ENCODE assay signal across 26 cellular contexts in genomic region chr13:35343417-35343816, GRCh38.
"Had no signal": no experiment of that assay in that cellular context is flagged by ENCODE, and none has a peak within 500 bp of the region (broad histone marks: within the 10 kb centered on the region; RNA-seq: fewer than 3 reads in every experiment).

No MANE protein-coding gene starts in this region.

- H3K36me3 Mint-ChIP-seq: activated naive CD4-positive, alpha-beta T cell treated with anti-CD3 and anti-CD28 coated beads, Interleukin-2, amount 50 U/mL, for 72 hours; natural killer cell treated with Interleukin-12 subunit alpha and Interleukin-12 subunit beta and Interleukin-15 and Interleukin-18, amount 100 ng/mL, for 72 hours; stimulated activated memory B cell treated with anti-CD40 and anti-IgM and Interleukin-4, amounts not matched to agents 10 μg/mL and 1 μg/mL and 100 μg/mL, for 72 hours had no signal

- H3K4me3 Mint-ChIP-seq: activated B cell treated with CpG ODN at 0.5 μM for 24 hours; activated CD4-positive, alpha-beta T cell treated with anti-CD3 and anti-CD28 coated beads for 36 hours; activated T-cell treated with anti-CD3 and anti-CD28 coated beads, Interleukin-2, amount 50 U/mL, for 72 hours; central memory CD8-positive, alpha-beta T cell; natural killer cell treated with Interleukin-12 subunit alpha and Interleukin-12 subunit beta and Interleukin-15 and Interleukin-18, amount 100 ng/mL, for 72 hours; stimulated activated memory B cell treated with anti-CD40 and anti-IgM and Interleukin-4, amounts not matched to agents 10 μg/mL and 1 μg/mL and 100 μg/mL, for 72 hours had no signal

- H3K27ac ChIP-seq: gastrocnemius medialis, heart left ventricle, left lung, lower lobe of right lung, prostate gland, sigmoid colon, stomach, tibial nerve had no signal

- H3K9me3 Mint-ChIP-seq: activated B cell treated with CpG ODN at 0.5 μM for 24 hours; activated naive CD4-positive, alpha-beta T cell treated with anti-CD3 and anti-CD28 coated beads, Interleukin-2, amount 50 U/mL, for 72 hours; stimulated activated memory B cell treated with anti-CD40 and anti-IgM and Interleukin-4, amounts not matched to agents 10 μg/mL and 1 μg/mL and 100 μg/mL, for 72 hours had no signal

- H3K4me1 Mint-ChIP-seq: activated B cell treated with CpG ODN at 0.5 μM for 24 hours; activated CD4-positive, alpha-beta T cell treated with anti-CD3 and anti-CD28 coated beads for 36 hours; central memory CD8-positive, alpha-beta T cell had no signal

- ATAC-seq: activated CD4-positive, alpha-beta T cell treated with anti-CD3 and anti-CD28 coated beads for 36 hours; activated naive CD4-positive, alpha-beta T cell treated with anti-CD3 and anti-CD28 coated beads, Interleukin-2, amount 50 U/mL, for 72 hours; activated T-cell treated with anti-CD3 and anti-CD28 coated beads, Interleukin-2, amount 50 U/mL, for 72 hours; gastrocnemius medialis; heart left ventricle; left lung; lower lobe of right lung; mucosa of descending colon; natural killer cell treated with Interleukin-12 subunit alpha and Interleukin-12 subunit beta and Interleukin-15 and Interleukin-18, amount 100 ng/mL, for 72 hours; stimulated activated memory B cell treated with anti-CD40 and anti-IgM and Interleukin-4, amounts not matched to agents 10 μg/mL and 1 μg/mL and 100 μg/mL, for 72 hours had no signal

- DNase-seq: activated B cell treated with CpG ODN at 0.5 μM for 24 hours; activated CD4-positive, alpha-beta T cell treated with anti-CD3 and anti-CD28 coated beads for 36 hours; activated CD4-positive, alpha-beta T cell treated with anti-CD3 and anti-CD28 coated beads, Interleukin-2, amount 50 U/mL, for 4 hours; activated naive CD4-positive, alpha-beta T cell; activated T-cell treated with anti-CD3 and anti-CD28 coated beads for 4 hours; activated T-cell treated with anti-CD3 and anti-CD28 coated beads, Interleukin-2, amount 50 U/mL, for 72 hours; dermis blood vessel endothelial cell; effector CD8-positive, alpha-beta T cell; gastrocnemius medialis; heart left ventricle; left lung; lower lobe of right lung; mesendoderm; mucosa of descending colon; sigmoid colon; small intestine; stimulated activated CD4-positive, alpha-beta T cell treated with anti-CD3 and anti-CD28 coated beads, Interleukin-4, amount 100 ng/mL, for 4 hours; stimulated activated CD8-positive, alpha-beta memory T cell treated with anti-CD3 and anti-CD28 coated beads, Interleukin-4, amount 100 ng/mL, for 48 hours; stomach; T-helper 2 cell had no signal

- H3K27ac Mint-ChIP-seq: activated B cell treated with CpG ODN at 0.5 μM for 24 hours; activated CD4-positive, alpha-beta T cell treated with anti-CD3 and anti-CD28 coated beads for 36 hours; activated naive CD4-positive, alpha-beta T cell treated with anti-CD3 and anti-CD28 coated beads, Interleukin-2, amount 50 U/mL, for 72 hours; activated T-cell treated with anti-CD3 and anti-CD28 coated beads, Interleukin-2, amount 50 U/mL, for 72 hours; natural killer cell treated with Interleukin-12 subunit alpha and Interleukin-12 subunit beta and Interleukin-15 and Interleukin-18, amount 100 ng/mL, for 72 hours; stimulated activated memory B cell treated with anti-CD40 and anti-IgM and Interleukin-4, amounts not matched to agents 10 μg/mL and 1 μg/mL and 100 μg/mL, for 72 hours had no signal

- H3K27me3 Mint-ChIP-seq: activated B cell treated with CpG ODN at 0.5 μM for 24 hours; activated CD4-positive, alpha-beta T cell treated with anti-CD3 and anti-CD28 coated beads for 36 hours; central memory CD8-positive, alpha-beta T cell; natural killer cell treated with Interleukin-12 subunit alpha and Interleukin-12 subunit beta and Interleukin-15 and Interleukin-18, amount 100 ng/mL, for 72 hours; stimulated activated memory B cell treated with anti-CD40 and anti-IgM and Interleukin-4, amounts not matched to agents 10 μg/mL and 1 μg/mL and 100 μg/mL, for 72 hours had no signal
